In the genomic region with DNA sequence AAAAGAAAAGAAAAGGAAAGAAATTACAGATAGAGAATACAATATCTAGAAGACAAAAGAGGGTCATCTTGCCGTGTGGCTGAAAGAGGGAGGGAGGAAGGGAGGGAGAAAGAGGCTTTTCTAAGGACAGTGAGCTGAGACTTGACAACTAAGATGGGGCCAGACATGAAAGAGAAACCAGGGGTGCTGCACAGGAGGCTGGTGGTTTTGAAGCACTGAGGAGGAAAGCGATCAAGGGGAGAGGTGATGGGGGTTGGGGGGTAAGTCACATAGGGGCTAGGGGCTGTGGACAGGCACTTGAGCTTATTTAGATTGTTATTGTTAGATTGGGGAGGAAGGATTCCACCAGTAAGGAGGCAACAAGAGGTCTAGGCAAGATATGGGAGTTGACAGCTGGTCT, we compare ENCODE assay signal across 23 cellular contexts. TPM values are rescaled to one million over a fixed set of nuclear protein-coding genes. Genes with fewer than 3 reads are reported as not detected.
"Had no signal": no experiment of that assay in that cellular context is flagged by ENCODE, and none has a peak within 500 bp of the region (broad histone marks: within the 10 kb centered on the region; RNA-seq: fewer than 3 reads in every experiment).

No MANE protein-coding gene starts in this region.

- H3K4me1 ChIP-seq: prostate gland had no signal

- H3K9me3 Mint-ChIP-seq: memory B cell; T-cell; T-helper 2 cell treated with Interferon-gamma antibody and Interleukin-4, amounts not matched to agents 5 μg/mL and 100 μg/mL, for 36 hours had no signal

- ATAC-seq: activated CD4-positive, CD25-positive, alpha-beta regulatory T cell treated with anti-CD3 and anti-CD28 coated beads, Interleukin-2, amount 50 U/mL, for 24 hours; heart right ventricle; left cardiac atrium; mucosa of descending colon; T-cell had no signal

- H3K27ac ChIP-seq: heart right ventricle, ovary, prostate gland, thoracic aorta, upper lobe of left lung, VCaP had no signal

- H3K27ac Mint-ChIP-seq: activated naive CD8-positive, alpha-beta T cell; memory B cell; T-cell; T-helper 2 cell treated with Interferon-gamma antibody and Interleukin-4, amounts not matched to agents 5 μg/mL and 100 μg/mL, for 36 hours had no signal

- H3K27me3 ChIP-seq: heart right ventricle, ovary, upper lobe of left lung had no signal

- H3K36me3 ChIP-seq: ovary had no signal

- H3K9me3 ChIP-seq: heart right ventricle, mucosa of descending colon, ovary, prostate gland, thoracic aorta, upper lobe of left lung had no signal

- H3K27me3 Mint-ChIP-seq: activated naive CD8-positive, alpha-beta T cell; memory B cell; T-cell had no signal

- H3K4me3 ChIP-seq: heart right ventricle, mucosa of descending colon, ovary, prostate gland, thoracic aorta, upper lobe of left lung had no signal

- DNase-seq: activated CD4-positive, alpha-beta T cell treated with anti-CD3 and anti-CD28 coated beads, Interleukin-2, amount 50 U/mL, for 1 hour; activated effector memory CD4-positive, alpha-beta T cell treated with anti-CD3 and anti-CD28 coated beads, Interleukin-2, amount 50 U/mL, for 16 hours; activated T-cell treated with anti-CD3 and anti-CD28 coated beads for 4 hours; amniotic stem cell; cortex of kidney; heart right ventricle; islet precursor cell; left cardiac atrium; mucosa of descending colon; stimulated activated CD4-positive, alpha-beta T cell treated with anti-CD3 and anti-CD28 coated beads, Interleukin-2, amount 100 ng/mL, for 48 hours; stimulated activated CD8-positive, alpha-beta memory T cell treated with anti-CD3 and anti-CD28 coated beads, Interleukin-4, amount 100 ng/mL, for 48 hours; stimulated activated naive CD4-positive, alpha-beta T cell; T-cell; upper lobe of left lung had no signal

- H3K4me3 Mint-ChIP-seq: activated naive CD8-positive, alpha-beta T cell; memory B cell; T-cell; T-helper 2 cell treated with Interferon-gamma antibody and Interleukin-4, amounts not matched to agents 5 μg/mL and 100 μg/mL, for 36 hours had no signal

RNA-seq across cellular contexts. Expression of a gene that starts 42.9 kb away (rescaled TPM):
- total RNA-seq: fibroblast of villous mesenchyme had no signal
